21 cellular contexts compared by ENCODE assay signal in the genomic region with DNA sequence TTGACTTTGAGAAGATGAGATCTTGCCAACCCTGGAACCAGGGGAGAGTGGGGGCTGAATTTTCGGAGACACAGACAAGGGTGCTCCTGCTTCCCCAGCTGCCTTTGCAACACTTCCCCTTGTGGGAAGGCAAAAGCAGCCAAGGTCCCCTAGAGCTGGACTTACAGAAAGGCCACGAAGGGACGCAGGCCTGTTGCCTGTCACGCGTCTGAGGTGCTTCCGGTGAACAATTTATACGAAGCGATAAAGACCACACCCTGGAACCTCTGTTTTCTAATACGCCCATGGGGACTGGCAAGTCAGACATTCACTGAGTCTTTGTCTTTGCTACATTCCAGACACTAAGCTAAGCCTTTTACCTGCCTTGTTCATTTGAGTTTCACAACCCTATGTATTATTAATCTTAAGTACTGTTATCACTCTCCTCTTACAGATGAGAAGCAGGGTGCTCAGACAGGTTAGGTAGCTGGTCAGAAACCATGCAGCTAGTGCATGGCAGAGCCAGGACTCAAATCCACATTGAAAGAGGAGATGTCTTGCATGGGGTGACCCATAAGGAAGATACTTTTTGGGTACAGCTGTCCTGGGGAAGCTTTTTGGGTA. TPM values are rescaled to one million over a fixed set of nuclear protein-coding genes. Genes with fewer than 3 reads are reported as not detected.
"Had no signal": no experiment of that assay in that cellular context is flagged by ENCODE, and none has a peak within 500 bp of the region (broad histone marks: within the 10 kb centered on the region; RNA-seq: fewer than 3 reads in every experiment).

No MANE protein-coding gene starts in this region.

- H3K27me3 ChIP-seq: colonic mucosa, ovary, right atrium auricular region, vagina had no signal

- H3K4me2 ChIP-seq: hepatocyte had no signal

- DNase-seq: colonic mucosa; dermis blood vessel endothelial cell; erythroblast; foreskin melanocyte; head of caudate nucleus; kidney; left cardiac atrium; left ventricle myocardium superior; natural killer cell; ovary; sigmoid colon; stimulated activated CD4-positive, alpha-beta T cell treated with anti-CD3 and anti-CD28 coated beads, Interleukin-12 subunit alpha, Interleukin-12 subunit beta, amount 100 ng/mL, for 4 hours; stimulated activated naive CD4-positive, alpha-beta T cell; stomach; substantia nigra; trophoblast cell had no signal

- H3K36me3 ChIP-seq: colonic mucosa, ovary, right atrium auricular region, sigmoid colon, stomach, vagina had no signal

- FAIRE-seq: kidney had no signal

- H3K4me3 ChIP-seq: colonic mucosa, hepatocyte, ovary, right atrium auricular region, sigmoid colon, skin epidermis, stomach, vagina had no signal

- ATAC-seq: left cardiac atrium, left ventricle myocardium superior, natural killer cell had no signal

- H3K27ac ChIP-seq: colonic mucosa, hepatocyte, ovary, right atrium auricular region, sigmoid colon, skin epidermis, stomach, vagina had no signal

- H3K79me2 ChIP-seq: hepatocyte had no signal

- H3K9me3 ChIP-seq: colonic mucosa, ovary, right atrium auricular region, sigmoid colon, stomach, vagina had no signal

- H3K4me1 ChIP-seq: colonic mucosa, right atrium auricular region, sigmoid colon, stomach, vagina had no signal

- H2AFZ ChIP-seq: hepatocyte had no signal

RNA-seq across cellular contexts. Expression of a gene that starts 13.2 kb away (rescaled TPM):
- total RNA-seq: colonic mucosa, dermis blood vessel endothelial cell, left cardiac atrium, left ventricle myocardium superior, myocyte, natural killer cell, right atrium auricular region, sigmoid colon had no signal
